Comparison of ENCODE assay signal across 21 cellular contexts in the genomic region with DNA sequence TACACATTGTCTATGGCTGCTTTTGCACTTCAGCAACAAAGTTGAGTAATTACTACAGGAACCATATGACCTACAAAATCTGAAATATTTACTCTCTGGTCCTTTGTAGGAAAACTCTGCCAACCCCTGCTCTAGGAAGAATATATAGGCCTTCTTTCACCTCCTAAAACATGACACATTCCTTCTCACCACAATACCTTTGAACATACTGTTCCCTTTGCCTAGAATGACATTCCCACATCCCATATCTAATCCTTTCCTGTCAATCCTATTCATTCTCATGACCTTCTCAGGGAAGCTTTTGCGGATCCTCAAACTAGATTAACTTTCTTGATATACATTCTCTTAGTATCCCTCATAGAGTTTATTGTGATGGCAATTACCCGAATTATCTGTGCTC. TPM values are rescaled to one million over a fixed set of nuclear protein-coding genes. Genes with fewer than 3 reads are reported as not detected.
A peak's percentile ranks its signal among the peaks of the same experiment; 100 is the strongest.
DNase-seq lines count a peak whose midpoint lies in the region; TF ChIP-seq lines count a peak whose summit lies in the region.
"Had no signal": no experiment of that assay in that cellular context is flagged by ENCODE, and none has a peak within 500 bp of the region (broad histone marks: within the 10 kb centered on the region; RNA-seq: fewer than 3 reads in every experiment).

No MANE protein-coding gene starts in this region.

- intact Hi-C loops in OCI-LY7 (cut with micrococcal nuclease; ENCODE audit: unreplicated experiment): no loop called here

- CTCF ChIA-PET in OCI-LY7 (lab: Charles Lee; ENCODE audit: unreplicated experiment): no interaction called here

- H2AFZ ChIP-seq in OCI-LY7 (ENCODE audit: low read length): no peak overlapping the region
- H2AFZ ChIP-seq: GM23248 had no signal

- no peaks in the 10 kb centered on the region for H3K9me2 ChIP-seq in OCI-LY7 (ENCODE audit: insufficient read depth, low read length)

- TF ChIP-seq CTCF in fibroblast of villous mesenchyme (IDR thresholded peaks at IDR 0.05; ENCODE audit: insufficient read depth, low read depth, low read length): no peak
- no peak for TF ChIP-seq CTCF in OCI-LY7 (conservative IDR thresholded peaks at IDR 0.05; ENCODE audit: low read length)

- H4K20me1 ChIP-seq in OCI-LY7 (ENCODE audit: insufficient read depth, low read length): no peaks in the 10 kb centered on the region
- H4K20me1 ChIP-seq: BLaER1 had no signal

- H3K4me2 ChIP-seq in OCI-LY7 (ENCODE audit: low read length): no peak overlapping the region
- H3K4me2 ChIP-seq: A549, BLaER1 had no signal

- in situ Hi-C loops in SK-MEL-5 (cut with HindIII; ENCODE audit: low pct_unique_long_range_greater_than_20kb, low sequenced_read_pairs) (no loop called here), KBM-7 (cut with MboI; ENCODE audit: low pct_unique_long_range_greater_than_20kb, low sequenced_read_pairs) (loop anchor here (25.0 kb wide), 1 partner anchor 419 kb away; no protein-coding TSS in a partner anchor)

- no peaks in the 10 kb centered on the region for H3K9me3 ChIP-seq in OCI-LY7 (ENCODE audit: low read length)
- H3K9me3 ChIP-seq: A549, BLaER1 had no signal

- DNase-seq in COLO829 (ENCODE audit: low spot score) (peak; percentile 60), SK-MEL-5 (ENCODE audit: low read depth, low spot score) (peak; percentile 39), amniotic epithelial cell (ENCODE audit: low read depth) (peak; percentile 80), fibroblast of villous mesenchyme (ENCODE audit: low read depth) (peak; percentile 2), KBM-7 (no peak), OCI-LY7 (ENCODE audit: low spot score) (no peak), Ammon's horn (ENCODE audit: low spot score) (no peak), DMS53 (lab: John Stamatoyannopoulos, UW) (no peak)
- DNase-seq: 8988T; ACHN; AML-193; CD4-positive, CD25-positive, alpha-beta regulatory T cell; CD8-positive, alpha-beta T cell; DMS 273 treated with DMSO at 0.1 percent for 48 hours; DMS79 treated with DMSO at 0.1 percent for 48 hours; GM23248; H7; HCEC 1CT had no signal

- POLR2A ChIA-PET in OCI-LY7 (lab: Charles Lee): no interaction called here

- no peaks in the 10 kb centered on the region for H3K79me2 ChIP-seq in OCI-LY7 (ENCODE audit: insufficient read depth, low read depth, low read length)

- H3K27ac ChIP-seq in OCI-LY7 (ENCODE audit: low read depth, low read length, poor library complexity, severe bottlenecking): no peak overlapping the region
- H3K27ac ChIP-seq: A549, BLaER1, C4-2B, GM23248 had no signal

- H3K4me3 ChIP-seq in fibroblast of villous mesenchyme (ENCODE audit: low read depth, low read length) (no peak overlapping the region), OCI-LY7 (ENCODE audit: low read depth, low read length, poor library complexity, severe bottlenecking) (no peak overlapping the region)
- H3K4me3 ChIP-seq: A549, BLaER1, GM23248 had no signal

- no TSS peak for BruUV-seq in OCI-LY7 (replicated peaks; lab: Mats Ljungman, UMichigan)

- H3K4me1 ChIP-seq in OCI-LY7 (ENCODE audit: insufficient read depth, low read length, poor library complexity, severe bottlenecking): no peaks in the 10 kb centered on the region
- H3K4me1 ChIP-seq: A549, BLaER1 had no signal

- H3K36me3 ChIP-seq in OCI-LY7 (ENCODE audit: insufficient read depth, low read length): no peaks in the 10 kb centered on the region
- H3K36me3 ChIP-seq: BLaER1 had no signal

RNA-seq across cellular contexts. Expression of gene NCOA6, which starts 18.0 kb away (rescaled TPM):
- total RNA-seq in SK-MEL-5 (2014; rRNA removed; shearing (Covaris generic)): 6.1 and 6.5 TPM in 2 replicates
- polyA plus RNA-seq in SK-MEL-5 (2015; cell fraction: cytosol; rRNA removed): 22.0 and 35.7 TPM in 2 replicates
- 12.4 and 19.3 TPM in 2 replicates for polyA plus RNA-seq in SK-MEL-5 (2015; cell fraction: nucleus; rRNA removed)
- 6.4 and 8.6 TPM in 2 replicates for total RNA-seq in fibroblast of villous mesenchyme
- total RNA-seq in OCI-LY7 (2014; rRNA removed; shearing (Covaris generic)): 8.8 and 13.1 TPM in 2 replicates
- 24.4 and 26.5 TPM in 2 replicates for total RNA-seq in OCI-LY7 (2022)

RNA-seq across cellular contexts. Expression of gene GGT7, which starts 29.2 kb away (rescaled TPM):
- 4.4 and 8.0 TPM in 2 replicates for total RNA-seq in SK-MEL-5 (2014; rRNA removed; shearing (Covaris generic))
- 51.1 and 51.3 TPM in 2 replicates for polyA plus RNA-seq in SK-MEL-5 (2015; cell fraction: cytosol; rRNA removed)
- 147 and 176 TPM in 2 replicates for polyA plus RNA-seq in SK-MEL-5 (2015; cell fraction: nucleus; rRNA removed)
- total RNA-seq in fibroblast of villous mesenchyme (9.3 and 9.5 TPM in 2 replicates), OCI-LY7 (2022) (0.98 and 1.8 TPM in 2 replicates)
- total RNA-seq in OCI-LY7 (2014; rRNA removed; shearing (Covaris generic)): 1.5 and 2.7 TPM in 2 replicates

RNA-seq across cellular contexts. Expression of gene ACSS2, which starts 33.0 kb away (rescaled TPM):
- 35.7 and 38.9 TPM in 2 replicates for total RNA-seq in SK-MEL-5 (2014; rRNA removed; shearing (Covaris generic))
- 42.8 and 58.7 TPM in 2 replicates for polyA plus RNA-seq in SK-MEL-5 (2015; cell fraction: cytosol; rRNA removed)
- polyA plus RNA-seq in SK-MEL-5 (2015; cell fraction: nucleus; rRNA removed): 84.4 and 133 TPM in 2 replicates
- total RNA-seq in fibroblast of villous mesenchyme: 101 and 102 TPM in 2 replicates
- total RNA-seq in OCI-LY7 (2014; rRNA removed; shearing (Covaris generic)): 21.0 and 21.4 TPM in 2 replicates
- total RNA-seq in OCI-LY7 (2022): 18.2 and 19.9 TPM in 2 replicates

Comparison
In these comparisons a context has a peak if more than half of its experiments do, and no peak if none do; other contexts are left out.
1. DNase-seq: peak in COLO829 (single experiment), SK-MEL-5 (single experiment), amniotic epithelial cell (single experiment) and fibroblast of villous mesenchyme (single experiment); none in KBM-7 (single experiment), OCI-LY7 (single experiment), Ammon's horn (single experiment) and DMS53 (single experiment).